In the genomic region with DNA sequence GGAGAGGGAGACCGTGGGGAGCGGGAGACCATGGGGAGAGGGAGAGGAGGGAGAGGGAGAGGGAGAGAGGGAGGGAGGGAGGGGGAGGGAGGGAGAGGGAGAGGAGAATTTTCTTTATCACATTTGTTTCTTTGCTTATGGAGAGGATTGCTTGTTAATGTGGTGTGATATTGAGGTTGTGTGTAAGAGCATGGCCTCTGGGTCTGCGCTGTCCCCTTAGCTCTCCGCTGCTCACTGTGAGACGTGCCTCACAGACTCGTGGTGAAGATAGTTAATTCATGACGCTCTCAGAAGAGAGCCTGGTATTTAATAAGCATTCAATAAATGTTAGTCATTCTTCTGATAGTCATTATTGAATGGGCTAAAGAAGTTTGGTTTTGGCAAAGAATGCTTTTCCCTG, we compare ENCODE assay signal across 14 cellular contexts.
"Had no signal": no experiment of that assay in that cellular context is flagged by ENCODE, and none has a peak within 500 bp of the region (broad histone marks: within the 10 kb centered on the region; RNA-seq: fewer than 3 reads in every experiment).

No MANE protein-coding gene starts in this region.

- H3K4me1 ChIP-seq: left lung, vagina had no signal

- H3K9me3 ChIP-seq: adrenal gland, ascending aorta, left lung, testis, vagina had no signal

- ATAC-seq: left lung, natural killer cell, WTC11 had no signal

- H3K4me3 ChIP-seq: adrenal gland, ascending aorta, left lung, lung, testis, vagina had no signal

- H3K27me3 ChIP-seq: adrenal gland, ascending aorta, left lung, testis, vagina had no signal

- H3K36me3 ChIP-seq: vagina had no signal

- H3K27ac ChIP-seq: adrenal gland, ascending aorta, left lung, testis, vagina had no signal

- DNase-seq: activated naive CD4-positive, alpha-beta T cell; activated T-cell treated with anti-CD3 and anti-CD28 coated beads, Interleukin-2, amount 50 U/mL, for 24 hours; left lung; natural killer cell; stimulated activated CD4-positive, alpha-beta T cell treated with anti-CD3 and anti-CD28 coated beads, Interleukin-2, amount 100 ng/mL, for 48 hours; stimulated activated CD8-positive, alpha-beta memory T cell treated with anti-CD3 and anti-CD28 coated beads, Interleukin-4, amount 100 ng/mL, for 48 hours; stimulated activated naive CD4-positive, alpha-beta T cell; T1000; testis had no signal
